Comparison of ENCODE assay signal across 37 cellular contexts in the genomic region with DNA sequence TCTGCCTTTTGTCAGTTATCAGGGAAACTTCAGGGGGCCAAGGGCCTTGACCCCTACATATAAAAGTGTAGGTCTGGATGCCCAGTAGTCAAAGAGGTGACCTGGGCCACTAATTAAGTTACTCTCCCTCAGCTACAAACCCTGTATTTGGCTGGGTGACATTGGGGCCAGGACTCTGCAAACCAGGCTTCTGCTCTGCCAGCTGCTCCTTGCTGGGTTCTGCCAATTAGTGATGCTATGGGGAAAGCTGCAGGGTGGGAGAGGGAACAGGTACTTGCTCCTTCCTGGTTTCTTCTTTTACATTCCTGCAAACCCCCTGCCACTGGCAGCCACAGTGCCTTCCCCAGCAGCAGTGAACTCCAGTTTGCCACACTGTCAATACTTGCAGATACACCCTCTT.
"Had no signal": no experiment of that assay in that cellular context is flagged by ENCODE, and none has a peak within 500 bp of the region (broad histone marks: within the 10 kb centered on the region; RNA-seq: fewer than 3 reads in every experiment).

No MANE protein-coding gene starts in this region.

- H3K27me3 ChIP-seq: adrenal gland, body of pancreas, brain microvascular endothelial cell, breast epithelium had no signal

- H3K27ac ChIP-seq: adrenal gland, body of pancreas, brain microvascular endothelial cell, breast epithelium, VCaP had no signal

- H3K4me1 ChIP-seq: adrenal gland, body of pancreas, breast epithelium had no signal

- H3K9me3 Mint-ChIP-seq: activated B cell treated with CpG ODN at 0.5 μM for 24 hours; activated CD4-positive, alpha-beta memory T cell treated with anti-CD3 and anti-CD28 coated beads for 36 hours; activated CD4-positive, alpha-beta T cell treated with anti-CD3 and anti-CD28 coated beads, Interleukin-2, amount 10 ng/mL, durations not matched to agents 24 days and 14 days; activated CD8-positive, alpha-beta T cell treated with anti-CD3 and anti-CD28 coated beads for 36 hours; activated naive CD8-positive, alpha-beta T cell treated with anti-CD3 and anti-CD28 coated beads for 36 hours; activated T-cell treated with anti-CD3 and anti-CD28 coated beads, Interleukin-2, amount 50 U/mL, for 4 hours; activated T-helper 1 cell treated with anti-CD3 and anti-CD28 coated beads, Interleukin-12 subunit alpha, Interleukin-12 subunit beta, Interleukin-2, Interleukin-4 antibody, amounts not matched to agents 30 ng/mL and 10 ng/mL and 1 ng/mL, durations not matched to agents 14 hours and 24 hours and 36 hours; activated T-helper 17 cell treated with anti-CD3 and anti-CD28 coated beads, Interleukin-2, amount 50 U/mL, for 72 hours; T-helper 1 cell treated with Interleukin-12 subunit alpha and Interleukin-12 subunit beta and Interleukin-4 antibody, amounts not matched to agents 30 μg/mL and 1 μg/mL, for 36 hours; T-helper 2 cell treated with Interferon-gamma antibody and Interleukin-4, amounts not matched to agents 5 μg/mL and 100 μg/mL, for 36 hours had no signal

- ATAC-seq: activated CD8-positive, alpha-beta T cell treated with anti-CD3 and anti-CD28 coated beads for 36 hours; activated naive CD4-positive, alpha-beta T cell treated with anti-CD3 and anti-CD28 coated beads, Interleukin-2, amount 50 U/mL, for 72 hours; activated T-cell treated with anti-CD3 and anti-CD28 coated beads, Interleukin-2, amount 50 U/mL, for 4 hours; activated T-cell treated with anti-CD3 and anti-CD28 coated beads, Interleukin-2, amount 50 U/mL, for 72 hours; activated T-helper 17 cell treated with anti-CD3 and anti-CD28 coated beads, Interleukin-2, amount 50 U/mL, for 72 hours; body of pancreas had no signal

- H3K27me3 Mint-ChIP-seq: activated B cell treated with CpG ODN at 0.5 μM for 24 hours; activated CD4-positive, alpha-beta memory T cell treated with anti-CD3 and anti-CD28 coated beads for 36 hours; activated CD4-positive, alpha-beta T cell treated with anti-CD3 and anti-CD28 coated beads, Interleukin-2, amount 10 ng/mL, durations not matched to agents 24 days and 14 days; activated CD8-positive, alpha-beta T cell treated with anti-CD3 and anti-CD28 coated beads for 36 hours; activated naive CD8-positive, alpha-beta T cell treated with anti-CD3 and anti-CD28 coated beads for 36 hours; activated T-helper 17 cell treated with anti-CD3 and anti-CD28 coated beads, Interleukin-2, amount 50 U/mL, for 72 hours had no signal

- H3K4me3 Mint-ChIP-seq: activated B cell treated with CpG ODN at 0.5 μM for 24 hours; activated CD4-positive, alpha-beta memory T cell treated with anti-CD3 and anti-CD28 coated beads for 36 hours; activated CD4-positive, alpha-beta T cell treated with anti-CD3 and anti-CD28 coated beads, Interleukin-2, amount 10 ng/mL, durations not matched to agents 24 days and 14 days; activated CD8-positive, alpha-beta T cell treated with anti-CD3 and anti-CD28 coated beads for 36 hours; activated naive CD4-positive, alpha-beta T cell treated with anti-CD3 and anti-CD28 coated beads for 36 hours; activated naive CD8-positive, alpha-beta T cell treated with anti-CD3 and anti-CD28 coated beads for 36 hours; activated T-cell treated with anti-CD3 and anti-CD28 coated beads, Interleukin-2, amount 50 U/mL, for 4 hours; activated T-cell treated with anti-CD3 and anti-CD28 coated beads, Interleukin-2, amount 50 U/mL, for 72 hours; activated T-helper 1 cell treated with anti-CD3 and anti-CD28 coated beads, Interleukin-12 subunit alpha, Interleukin-12 subunit beta, Interleukin-2, Interleukin-4 antibody, amounts not matched to agents 30 ng/mL and 10 ng/mL and 1 ng/mL, durations not matched to agents 14 hours and 24 hours and 36 hours; activated T-helper 17 cell treated with anti-CD3 and anti-CD28 coated beads, Interleukin-2, amount 50 U/mL, for 72 hours; T-helper 1 cell treated with Interleukin-12 subunit alpha and Interleukin-12 subunit beta and Interleukin-4 antibody, amounts not matched to agents 30 μg/mL and 1 μg/mL, for 36 hours; T-helper 2 cell treated with Interferon-gamma antibody and Interleukin-4, amounts not matched to agents 5 μg/mL and 100 μg/mL, for 36 hours had no signal

- H3K4me3 ChIP-seq: adrenal gland, body of pancreas, breast epithelium had no signal

- FAIRE-seq: astrocyte, TTC549 had no signal

- H3K36me3 ChIP-seq: adrenal gland, brain microvascular endothelial cell, breast epithelium had no signal

- H3K36me3 Mint-ChIP-seq: activated CD4-positive, alpha-beta memory T cell treated with anti-CD3 and anti-CD28 coated beads for 36 hours; activated naive CD4-positive, alpha-beta T cell treated with anti-CD3 and anti-CD28 coated beads, Interleukin-2, amount 50 U/mL, for 72 hours; activated naive CD8-positive, alpha-beta T cell treated with anti-CD3 and anti-CD28 coated beads for 36 hours had no signal

- H3K4me1 Mint-ChIP-seq: activated B cell treated with CpG ODN at 0.5 μM for 24 hours; activated CD4-positive, alpha-beta T cell treated with anti-CD3 and anti-CD28 coated beads, Interleukin-2, amount 10 ng/mL, durations not matched to agents 24 days and 14 days; activated naive CD8-positive, alpha-beta T cell treated with anti-CD3 and anti-CD28 coated beads for 36 hours; activated T-helper 17 cell treated with anti-CD3 and anti-CD28 coated beads, Interleukin-2, amount 50 U/mL, for 72 hours had no signal

- H3K27ac Mint-ChIP-seq: activated B cell treated with CpG ODN at 0.5 μM for 24 hours; activated CD4-positive, alpha-beta memory T cell treated with anti-CD3 and anti-CD28 coated beads for 36 hours; activated CD4-positive, alpha-beta T cell treated with anti-CD3 and anti-CD28 coated beads, Interleukin-2, amount 10 ng/mL, durations not matched to agents 24 days and 14 days; activated CD8-positive, alpha-beta T cell treated with anti-CD3 and anti-CD28 coated beads for 36 hours; activated naive CD4-positive, alpha-beta T cell treated with anti-CD3 and anti-CD28 coated beads for 36 hours; activated naive CD4-positive, alpha-beta T cell treated with anti-CD3 and anti-CD28 coated beads, Interleukin-2, amount 50 U/mL, for 72 hours; activated naive CD8-positive, alpha-beta T cell treated with anti-CD3 and anti-CD28 coated beads for 36 hours; activated T-cell treated with anti-CD3 and anti-CD28 coated beads, Interleukin-2, amount 50 U/mL, for 72 hours; activated T-helper 1 cell treated with anti-CD3 and anti-CD28 coated beads, Interleukin-12 subunit alpha, Interleukin-12 subunit beta, Interleukin-2, Interleukin-4 antibody, amounts not matched to agents 30 ng/mL and 10 ng/mL and 1 ng/mL, durations not matched to agents 14 hours and 24 hours and 36 hours; activated T-helper 17 cell treated with anti-CD3 and anti-CD28 coated beads, Interleukin-2, amount 50 U/mL, for 72 hours; T-helper 1 cell treated with Interleukin-12 subunit alpha and Interleukin-12 subunit beta and Interleukin-4 antibody, amounts not matched to agents 30 μg/mL and 1 μg/mL, for 36 hours; T-helper 2 cell treated with Interferon-gamma antibody and Interleukin-4, amounts not matched to agents 5 μg/mL and 100 μg/mL, for 36 hours had no signal

- DNase-seq: activated B cell treated with CpG ODN at 0.5 μM for 24 hours; activated CD4-positive, alpha-beta memory T cell treated with anti-CD3 and anti-CD28 coated beads for 36 hours; activated CD4-positive, alpha-beta T cell treated with anti-CD3 and anti-CD28 coated beads for 4 hours; activated CD4-positive, alpha-beta T cell treated with anti-CD3 and anti-CD28 coated beads, Interleukin-2, amount 10 ng/mL, durations not matched to agents 24 days and 14 days; activated CD4-positive, alpha-beta T cell treated with anti-CD3 and anti-CD28 coated beads, Interleukin-2, amount 50 U/mL, for 1 hour; activated CD4-positive, alpha-beta T cell treated with anti-CD3 and anti-CD28 coated beads, Interleukin-2, amount 50 U/mL, for 4 hours; activated CD4-positive, CD25-positive, alpha-beta regulatory T cell treated with anti-CD3 and anti-CD28 coated beads, Interleukin-2, amount 50 U/mL, for 72 hours; activated CD8-positive, alpha-beta memory T cell treated with anti-CD3 and anti-CD28 coated beads, Interleukin-2, amount 50 U/mL, for 4 hours; activated CD8-positive, alpha-beta T cell treated with anti-CD3 and anti-CD28 coated beads for 36 hours; activated effector memory CD4-positive, alpha-beta T cell treated with anti-CD3 and anti-CD28 coated beads, Interleukin-2, amount 50 U/mL, for 16 hours; activated gamma-delta T cell treated with Interleukin-2 at 50 U/mL for 16 hours; activated naive CD4-positive, alpha-beta T cell; activated naive CD4-positive, alpha-beta T cell treated with anti-CD3 and anti-CD28 coated beads for 36 hours; activated naive CD4-positive, alpha-beta T cell treated with anti-CD3 and anti-CD28 coated beads, Interleukin-2, amount 50 U/mL, for 16 hours; activated naive CD8-positive, alpha-beta T cell treated with anti-CD3 and anti-CD28 coated beads for 36 hours; activated T-cell treated with anti-CD3 and anti-CD28 coated beads for 4 hours; activated T-cell treated with anti-CD3 and anti-CD28 coated beads, Interleukin-2, amount 50 U/mL, for 1 hour; activated T-cell treated with anti-CD3 and anti-CD28 coated beads, Interleukin-2, amount 50 U/mL, for 4 hours; activated T-cell treated with anti-CD3 and anti-CD28 coated beads, Interleukin-2, amount 50 U/mL, for 72 hours; adrenal gland; amniotic stem cell; aorta; body of pancreas; brain microvascular endothelial cell; central memory CD4-positive, alpha-beta T cell; cerebellar nuclear complex; T-helper 2 cell; T-helper 9 cell had no signal
